ENCODE assay signal across 8 cellular contexts in genomic region chr12:57605308-57606015, GRCh38. TPM values are rescaled to one million over a fixed set of nuclear protein-coding genes. Genes with fewer than 3 reads are reported as not detected.
A peak's percentile ranks its signal among the peaks of the same experiment; 100 is the strongest.
DNase-seq lines count a peak whose midpoint lies in the region; ATAC-seq, FAIRE-seq and TF ChIP-seq lines count a peak whose summit lies in the region.

No MANE protein-coding gene starts in this region.

- H3K4me1 ChIP-seq in heart left ventricle (peaks cover 0 to 53% (median 21%) of the 10 kb centered on the region in 12 donors), K562 (replicated peaks in 1 of 2; ENCODE audit: control insufficient read depth in 2 of 2, insufficient read depth in 2 of 2, low read length in 2 of 2) (peaks cover 23 to 28% of the 10 kb centered on the region in 2 experiments), uterus (no peaks in the 10 kb centered on the region)

- H3K27me3 Mint-ChIP-seq in memory B cell = peaks cover 23% of the 10 kb centered on the region

- in situ Hi-C loops in K562 (cut with MboI) = no loop called here

- peak overlapping the region in 1 of 2 experiments; percentile 4; a peak in 1 of 4 replicates for H3K9ac ChIP-seq in K562 (ENCODE audit: insufficient read depth in 1 of 2, low read depth in 2 of 2, low read length in 2 of 2)

- peaks cover 0 to 44% (median 25%) of the 10 kb centered on the region in 9 donors for H3K36me3 ChIP-seq in heart left ventricle
- peaks cover 23% of the 10 kb centered on the region; the same call in 2 of the 3 replicates for H3K36me3 ChIP-seq in K562 (ENCODE audit: control insufficient read depth, insufficient read depth, low read length)
- no peaks in the 10 kb centered on the region for H3K36me3 ChIP-seq in uterus

- CTCF ChIA-PET in K562 (lab: Yijun Ruan, JAX; ENCODE audit: low intra/inter-chr PET ratio) = no interaction called here

- DNase-seq in heart left ventricle (peak in 1 of 5 donors; percentile 56), left ventricle myocardium superior (no peak), K562 (ENCODE audit: extremely low read depth in 1 of 4, low spot score in 3 of 4) (no peak), memory B cell (ENCODE audit: low spot score in 2 of 2) (no peak), uterus (peak in 1 of 2 donors; percentile 20), COLO829 (ENCODE audit: low spot score) (no peak), NCI-H146 (lab: John Stamatoyannopoulos, UW) (no peak), HUDEP-2 (lab: John Stamatoyannopoulos, UW; ENCODE audit: unreplicated experiment in 76 of 76) (no peak)

- no peak for TF ChIP-seq CTCF in heart left ventricle (IDR thresholded peaks at IDR 0.05)
- no peak for TF ChIP-seq CTCF in K562 (IDR thresholded peaks at IDR 0.05 in 2 of 3, conservative IDR thresholded peaks at IDR 0.05 in 1 of 3; ENCODE audit: insufficient read depth in 2 of 3, low read depth in 1 of 3, low read length in 3 of 3)
- TF ChIP-seq CTCF in uterus (IDR thresholded peaks at IDR 0.05) = no peak

- POLR2A ChIA-PET in K562 (lab: Yijun Ruan, JAX) = interaction anchor here (0.6 to 2.1 kb wide), 9 partner anchors 11 to 85 kb away, joined by 3 to 9 read pairs (median 4); partner anchors contain the start of genes DDIT3 and PIP4K2C

- peak overlapping the region; percentile 7; the same call in 1 of the 2 replicates for H3K4me2 ChIP-seq in K562 (ENCODE audit: insufficient read depth, low read length)

- H3K9me3 ChIP-seq in heart left ventricle (no peaks in the 10 kb centered on the region), K562 (replicated peaks; ENCODE audit: control insufficient read depth, insufficient read depth, low read depth, low read length) (no peaks in the 10 kb centered on the region), uterus (no peaks in the 10 kb centered on the region)

- H4K20me1 ChIP-seq in K562 (replicated peaks; ENCODE audit: control insufficient read depth, insufficient read depth, low read length) = no peaks in the 10 kb centered on the region

- no peak overlapping the region for H3K27ac Mint-ChIP-seq in memory B cell

- H3K27ac ChIP-seq in heart left ventricle = peak overlapping the region; percentile 76 to 98 (median 91)
- no peak overlapping the region for H3K27ac ChIP-seq in K562 (ENCODE audit: extremely low read depth, low read depth, low read length)
- peak overlapping the region; percentile 95 to 96 for H3K27ac ChIP-seq in uterus

- H3K9me3 Mint-ChIP-seq in memory B cell = no peaks in the 10 kb centered on the region

- peaks cover 13% of the 10 kb centered on the region for H3K36me3 Mint-ChIP-seq in memory B cell

- H3K27me3 ChIP-seq in heart left ventricle = peaks cover 0 to 1% (median 0%) of the 10 kb centered on the region in 9 donors
- no peaks in the 10 kb centered on the region for H3K27me3 ChIP-seq in K562 (ENCODE audit: control insufficient read depth in 2 of 2, insufficient read depth in 2 of 2, low read length in 2 of 2)
- no peaks in the 10 kb centered on the region for H3K27me3 ChIP-seq in uterus

- H3K4me3 ChIP-seq in heart left ventricle = peak overlapping the region; percentile 67 to 96 (median 77)
- no peak overlapping the region for H3K4me3 ChIP-seq in K562
- peak overlapping the region; percentile 61 to 67 for H3K4me3 ChIP-seq in uterus

- no peak for TF ChIP-seq EP300 in K562 (IDR thresholded peaks at IDR 0.05; ENCODE audit: low read length)

- TF ChIP-seq POLR2A in heart left ventricle (IDR thresholded peaks at IDR 0.05) = peak in 1 of 2 donors; percentile 5
- TF ChIP-seq POLR2A in K562 (conservative IDR thresholded peaks at IDR 0.05) = no peak
- no peak for TF ChIP-seq POLR2A in uterus (IDR thresholded peaks at IDR 0.05)

- ATAC-seq in heart left ventricle (peak in 1 of 4 donors; percentile 4), left ventricle myocardium superior (no peak), K562 (no peak), memory B cell (ENCODE audit: low read depth) (no peak)

- intact Hi-C loops in heart left ventricle (cut with DNase I) (no loop called here), left ventricle myocardium superior (cut with micrococcal nuclease) (no loop called here), K562 (cut with micrococcal nuclease) (no loop called here), uterus (cut with DNase I; ENCODE audit: low total_unique reads) (no loop called here)

- no peaks in the 10 kb centered on the region for H3K9me1 ChIP-seq in K562 (ENCODE audit: control insufficient read depth, insufficient read depth, low read length)

- peak; percentile 65 for FAIRE-seq in K562 (lab: Jason Lieb, UNC)

- peak overlapping the region; percentile 81 for H3K4me3 Mint-ChIP-seq in memory B cell

- no peaks in the 10 kb centered on the region for H3K79me2 ChIP-seq in K562 (ENCODE audit: control insufficient read depth, insufficient read depth, low read length)

- peaks cover 8% of the 10 kb centered on the region for H3K4me1 Mint-ChIP-seq in memory B cell

- H2AFZ ChIP-seq in K562 (ENCODE audit: low read depth, low read length) = no peak overlapping the region

- 26 to 35% (median 33%) methylated on average over 8 to 12 of the region's 12 CpGs for WGBS in heart left ventricle, 4 donors
- WGBS in K562 (ENCODE audit: insufficient coverage, low coverage, missing lambda C conversion rate) = 41% methylated on average over 12 of the region's 12 CpGs

- BruUV-seq in K562 (replicated peaks; lab: Mats Ljungman, UMichigan) = no TSS peak

- no peak for TF ChIP-seq RAD21 in K562 (CRISPR knock-in tag; conservative IDR thresholded peaks at IDR 0.05 in 1 of 2, IDR thresholded peaks at IDR 0.05 in 1 of 2)

RNA-seq across cellular contexts. Expression of gene DTX3, which starts 0.8 kb away (rescaled TPM):
- total RNA-seq in heart left ventricle (10 to 100 TPM; 15.6 to 30.7 (median 22.4) TPM), left ventricle myocardium superior (21.4 TPM), K562 (2014; rRNA removed) (not detected in 2 replicates), K562 (2014; rRNA removed; fragmentation: Illumina TruSeq; extraction: Trizol) (not detected in 2 replicates), K562 (2015; rRNA removed; fragmentation: Illumina TruSeq; extraction: Trizol) (not detected in 2 replicates), K562 (2021) (0.09 TPM in 1 of 2 replicates, not detected in the other), uterus (10 to 100 TPM; 17.6 to 82.5 (median 40.9) TPM)
- polyA plus RNA-seq in heart left ventricle (10 to 100 TPM; 16.3 to 28.3 TPM), K562 (2011; rRNA removed) (0.15 TPM in 1 of 2 replicates, not detected in the other), K562 (2014; fragmentation: Illumina TruSeq; extraction: Trizol) (not detected in 2 replicates), K562 (2014; fragmentation: Nextera tagmentation; extraction: Ambion mirVana) (under 1 TPM; 0.03 to 0.06 TPM), K562 (2014; rRNA removed) (not detected in 2 replicates)
- total RNA-seq in K562 (2011; cell fraction: chromatin; rRNA removed; ENCODE audit: low replicate concordance) = 0.44 and 0.72 TPM in 2 replicates
- total RNA-seq in K562 (2011; cell fraction: nucleolus; rRNA removed) = 0.13 TPM in 1 of 2 replicates, not detected in the other
- total RNA-seq in K562 (2011; cell fraction: nucleoplasm; rRNA removed) = 0.29 and 1.1 TPM in 2 replicates
- 0.03 and 0.04 TPM in 2 replicates for polyA plus RNA-seq in K562 (2011; cell fraction: cytosol; rRNA removed)
- polyA plus RNA-seq in K562 (2011; cell fraction: nucleus; rRNA removed) = 0.53 and 0.62 TPM in 2 replicates
- polyA plus RNA-seq in K562 (2012) = 0.05 TPM in 1 of 2 replicates, not detected in the other
- not detected in 2 replicates for polyA minus RNA-seq in K562 (2011; rRNA and poly(A)+ RNA removed)
- polyA minus RNA-seq in K562 (2011; cell fraction: cytosol; rRNA and poly(A)+ RNA removed) = not detected in 2 replicates
- 0.13 TPM in 1 of 2 replicates, not detected in the other for polyA minus RNA-seq in K562 (2011; cell fraction: nucleus; rRNA and poly(A)+ RNA removed)

RNA-seq across cellular contexts. Expression of gene ARHGEF25, which starts 5.8 kb away (rescaled TPM):
- total RNA-seq in heart left ventricle (10 to 100 TPM in 4 of 9 donors, 1 to 10 TPM in 5; 5.5 to 11.5 (median 9.5) TPM), left ventricle myocardium superior (11.9 TPM), K562 (2014; rRNA removed) (11.6 and 18.6 TPM in 2 replicates), K562 (2014; rRNA removed; fragmentation: Illumina TruSeq; extraction: Trizol) (7.5 and 9.2 TPM in 2 replicates), K562 (2015; rRNA removed; fragmentation: Illumina TruSeq; extraction: Trizol) (4.9 and 6.1 TPM in 2 replicates), K562 (2021) (13.6 and 15.0 TPM in 2 replicates), uterus (100 to 1,000 TPM in 1 of 4 donors, 10 to 100 TPM in 3; 52.9 to 205 (median 85.6) TPM)
- polyA plus RNA-seq in heart left ventricle (10 to 100 TPM; 10.2 to 20.3 TPM), K562 (2011; rRNA removed) (13.3 and 18.1 TPM in 2 replicates), K562 (2014; fragmentation: Illumina TruSeq; extraction: Trizol) (14.1 and 14.9 TPM in 2 replicates), K562 (2014; fragmentation: Nextera tagmentation; extraction: Ambion mirVana) (1 to 10 TPM in 1 of 2 experiments, under 1 TPM in 1; 0.13 to 1.4 TPM), K562 (2014; rRNA removed) (16.0 and 17.3 TPM in 2 replicates)
- 50.1 and 109 TPM in 2 replicates for total RNA-seq in K562 (2011; cell fraction: chromatin; rRNA removed; ENCODE audit: low replicate concordance)
- 60.5 and 65.7 TPM in 2 replicates for total RNA-seq in K562 (2011; cell fraction: nucleolus; rRNA removed)
- total RNA-seq in K562 (2011; cell fraction: nucleoplasm; rRNA removed) = 44.0 and 54.3 TPM in 2 replicates
- 8.7 and 11.6 TPM in 2 replicates for polyA plus RNA-seq in K562 (2011; cell fraction: cytosol; rRNA removed)
- polyA plus RNA-seq in K562 (2011; cell fraction: nucleus; rRNA removed) = 115 and 121 TPM in 2 replicates
- 13.4 and 18.0 TPM in 2 replicates for polyA plus RNA-seq in K562 (2012)
- 6.2 and 7.1 TPM in 2 replicates for polyA minus RNA-seq in K562 (2011; rRNA and poly(A)+ RNA removed)
- polyA minus RNA-seq in K562 (2011; cell fraction: cytosol; rRNA and poly(A)+ RNA removed) = 2.8 TPM in 2 replicates
- 10.5 and 16.6 TPM in 2 replicates for polyA minus RNA-seq in K562 (2011; cell fraction: nucleus; rRNA and poly(A)+ RNA removed)

RNA-seq across cellular contexts. Expression of gene PIP4K2C, which starts 14.5 kb away (rescaled TPM):
- total RNA-seq in heart left ventricle = 10 to 100 TPM; 12.9 to 31.0 (median 17.0) TPM
- polyA plus RNA-seq in heart left ventricle = 10 to 100 TPM in 1 of 2 donors, 1 to 10 TPM in 1; 4.6 to 22.6 TPM
- 11.9 TPM for total RNA-seq in left ventricle myocardium superior
- total RNA-seq in K562 (2011; cell fraction: chromatin; rRNA removed; ENCODE audit: low replicate concordance) = 28.9 and 41.5 TPM in 2 replicates
- 20.9 and 21.7 TPM in 2 replicates for total RNA-seq in K562 (2011; cell fraction: nucleolus; rRNA removed)
- 26.5 and 30.7 TPM in 2 replicates for total RNA-seq in K562 (2011; cell fraction: nucleoplasm; rRNA removed)
- 13.8 and 20.7 TPM in 2 replicates for total RNA-seq in K562 (2014; rRNA removed)
- total RNA-seq in K562 (2014; rRNA removed; fragmentation: Illumina TruSeq; extraction: Trizol) = 18.3 and 19.9 TPM in 2 replicates
- 18.0 and 22.3 TPM in 2 replicates for total RNA-seq in K562 (2015; rRNA removed; fragmentation: Illumina TruSeq; extraction: Trizol)
- total RNA-seq in K562 (2021) = 28.8 and 29.3 TPM in 2 replicates
- 31.3 and 31.4 TPM in 2 replicates for polyA plus RNA-seq in K562 (2011; rRNA removed)
- polyA plus RNA-seq in K562 (2011; cell fraction: cytosol; rRNA removed) = 16.1 and 24.3 TPM in 2 replicates
- 42.4 and 45.7 TPM in 2 replicates for polyA plus RNA-seq in K562 (2011; cell fraction: nucleus; rRNA removed)
- polyA plus RNA-seq in K562 (2012) = 23.2 and 26.6 TPM in 2 replicates
- 39.5 and 41.4 TPM in 2 replicates for polyA plus RNA-seq in K562 (2014; fragmentation: Illumina TruSeq; extraction: Trizol)
- 10 to 100 TPM in 1 of 2 experiments, 1 to 10 TPM in 1; 9.0 to 10.8 TPM for polyA plus RNA-seq in K562 (2014; fragmentation: Nextera tagmentation; extraction: Ambion mirVana)
- polyA plus RNA-seq in K562 (2014; rRNA removed) = 18.5 and 25.8 TPM in 2 replicates
- 20.2 and 21.0 TPM in 2 replicates for polyA minus RNA-seq in K562 (2011; rRNA and poly(A)+ RNA removed)
- 9.1 and 18.2 TPM in 2 replicates for polyA minus RNA-seq in K562 (2011; cell fraction: cytosol; rRNA and poly(A)+ RNA removed)
- polyA minus RNA-seq in K562 (2011; cell fraction: nucleus; rRNA and poly(A)+ RNA removed) = 6.7 and 9.2 TPM in 2 replicates
- 10 to 100 TPM in 3 of 4 donors, 1 to 10 TPM in 1; 2.6 to 29.3 (median 18.8) TPM for total RNA-seq in uterus

RNA-seq across cellular contexts. Expression of gene B4GALNT1, which starts 27.5 kb away (rescaled TPM):
- 1 to 10 TPM; 1.9 to 8.8 (median 5.9) TPM for total RNA-seq in heart left ventricle
- polyA plus RNA-seq in heart left ventricle = 1 to 10 TPM; 2.6 to 5.1 TPM
- 5.1 TPM for total RNA-seq in left ventricle myocardium superior
- total RNA-seq in K562 (2011; cell fraction: chromatin; rRNA removed; ENCODE audit: low replicate concordance) = 50.8 and 90.4 TPM in 2 replicates
- 64.4 and 74.2 TPM in 2 replicates for total RNA-seq in K562 (2011; cell fraction: nucleolus; rRNA removed)
- total RNA-seq in K562 (2011; cell fraction: nucleoplasm; rRNA removed) = 62.8 and 71.3 TPM in 2 replicates
- 18.3 and 21.8 TPM in 2 replicates for total RNA-seq in K562 (2014; rRNA removed)
- 5.9 and 7.7 TPM in 2 replicates for total RNA-seq in K562 (2014; rRNA removed; fragmentation: Illumina TruSeq; extraction: Trizol)
- total RNA-seq in K562 (2015; rRNA removed; fragmentation: Illumina TruSeq; extraction: Trizol) = 9.8 and 9.9 TPM in 2 replicates
- 26.3 and 32.2 TPM in 2 replicates for total RNA-seq in K562 (2021)
- 7.3 and 12.2 TPM in 2 replicates for polyA plus RNA-seq in K562 (2011; rRNA removed)
- 7.6 and 15.8 TPM in 2 replicates for polyA plus RNA-seq in K562 (2011; cell fraction: cytosol; rRNA removed)
- 63.0 and 75.2 TPM in 2 replicates for polyA plus RNA-seq in K562 (2011; cell fraction: nucleus; rRNA removed)
- 14.4 and 26.8 TPM in 2 replicates for polyA plus RNA-seq in K562 (2012)
- polyA plus RNA-seq in K562 (2014; fragmentation: Illumina TruSeq; extraction: Trizol) = 17.4 and 17.5 TPM in 2 replicates
- 1 to 10 TPM; 1.0 to 1.7 TPM for polyA plus RNA-seq in K562 (2014; fragmentation: Nextera tagmentation; extraction: Ambion mirVana)
- polyA plus RNA-seq in K562 (2014; rRNA removed) = 20.6 and 21.0 TPM in 2 replicates
- polyA minus RNA-seq in K562 (2011; rRNA and poly(A)+ RNA removed) = 6.4 and 6.5 TPM in 2 replicates
- 5.6 and 11.6 TPM in 2 replicates for polyA minus RNA-seq in K562 (2011; cell fraction: cytosol; rRNA and poly(A)+ RNA removed)
- polyA minus RNA-seq in K562 (2011; cell fraction: nucleus; rRNA and poly(A)+ RNA removed) = 28.7 and 34.7 TPM in 2 replicates
- total RNA-seq in uterus = 10 to 100 TPM in 1 of 4 donors, 1 to 10 TPM in 3; 2.9 to 14.1 (median 3.9) TPM

RNA-seq across cellular contexts. Expression of gene KIF5A, which starts 55.6 kb away (rescaled TPM):
- total RNA-seq in heart left ventricle (under 1 TPM in 6 of 9 donors, not detected in 3; 0.07 to 0.31 (median 0.17) TPM), left ventricle myocardium superior (0.12 TPM), K562 (2014; rRNA removed) (5.9 and 7.1 TPM in 2 replicates), K562 (2014; rRNA removed; fragmentation: Illumina TruSeq; extraction: Trizol) (7.3 and 8.0 TPM in 2 replicates), K562 (2015; rRNA removed; fragmentation: Illumina TruSeq; extraction: Trizol) (4.3 and 4.5 TPM in 2 replicates), K562 (2021) (14.2 and 17.7 TPM in 2 replicates), uterus (1 to 10 TPM in 3 of 4 donors, under 1 TPM in 1; 0.59 to 5.1 (median 1.9) TPM)
- polyA plus RNA-seq in heart left ventricle (under 1 TPM; 0.06 to 0.08 TPM), K562 (2011; rRNA removed) (16.0 and 19.3 TPM in 2 replicates), K562 (2014; fragmentation: Illumina TruSeq; extraction: Trizol) (16.0 and 16.1 TPM in 2 replicates), K562 (2014; fragmentation: Nextera tagmentation; extraction: Ambion mirVana) (1 to 10 TPM; 3.4 to 5.3 TPM), K562 (2014; rRNA removed) (15.8 and 17.7 TPM in 2 replicates)
- total RNA-seq in K562 (2011; cell fraction: chromatin; rRNA removed; ENCODE audit: low replicate concordance) = 64.9 and 77.9 TPM in 2 replicates
- total RNA-seq in K562 (2011; cell fraction: nucleolus; rRNA removed) = 36.1 and 39.9 TPM in 2 replicates
- 52.8 and 54.9 TPM in 2 replicates for total RNA-seq in K562 (2011; cell fraction: nucleoplasm; rRNA removed)
- polyA plus RNA-seq in K562 (2011; cell fraction: cytosol; rRNA removed) = 5.5 and 8.2 TPM in 2 replicates
- polyA plus RNA-seq in K562 (2011; cell fraction: nucleus; rRNA removed) = 66.5 and 75.3 TPM in 2 replicates
- 8.1 and 30.3 TPM in 2 replicates for polyA plus RNA-seq in K562 (2012)
- polyA minus RNA-seq in K562 (2011; rRNA and poly(A)+ RNA removed) = 13.4 and 14.8 TPM in 2 replicates
- polyA minus RNA-seq in K562 (2011; cell fraction: cytosol; rRNA and poly(A)+ RNA removed) = 5.6 and 6.9 TPM in 2 replicates
- polyA minus RNA-seq in K562 (2011; cell fraction: nucleus; rRNA and poly(A)+ RNA removed) = 14.0 and 22.0 TPM in 2 replicates

Comparison
In these comparisons a context has a peak if more than half of its experiments do, and no peak if none do; other contexts are left out.
1. RNA of gene DTX3, which starts 0.8 kb away (total RNA-seq): 17.6 to 82.5 TPM in uterus, 15.6 to 30.7 TPM in heart left ventricle and 21.4 TPM in left ventricle myocardium superior (single experiment); 0.09 to 1.1 TPM in K562; every median in the first group is over 4 times any median in the second.